Comparison of ENCODE assay signal across 18 cellular contexts in genomic region chr18:40911582-40912254, GRCh38.
DNase-seq lines count a peak whose midpoint lies in the region; ATAC-seq and TF ChIP-seq lines count a peak whose summit lies in the region.
"Had no signal": no experiment of that assay in that cellular context is flagged by ENCODE, and none has a peak within 500 bp of the region (broad histone marks: within the 10 kb centered on the region; RNA-seq: fewer than 3 reads in every experiment).

No MANE protein-coding gene starts in this region.

- H2AFZ ChIP-seq in mammary epithelial cell (ENCODE audit: low read depth, low read length), result peak overlapping the region; percentile 82
- H2AFZ ChIP-seq: PC-9 had no signal

- in situ Hi-C loops in mammary epithelial cell (cut with MboI; ENCODE audit: low sequenced_read_pairs in 2 of 2), result no loop called here

- no peaks in the 10 kb centered on the region for H3K79me2 ChIP-seq in mammary epithelial cell (ENCODE audit: insufficient read depth, low read length)

- no peak overlapping the region for H3K9ac ChIP-seq in mammary epithelial cell (ENCODE audit: insufficient read depth, low read length)

- no peaks in the 10 kb centered on the region for H3K27me3 ChIP-seq in mammary epithelial cell (ENCODE audit: insufficient read depth, low read length)
- no peaks in the 10 kb centered on the region for H3K27me3 ChIP-seq in lower lobe of right lung (ENCODE audit: low read depth)
- H3K27me3 ChIP-seq in right cardiac atrium (ENCODE audit: control insufficient read depth, insufficient read depth), result no peaks in the 10 kb centered on the region
- H3K27me3 ChIP-seq: body of pancreas, gastroesophageal sphincter had no signal

- no peaks in the 10 kb centered on the region for H3K36me3 ChIP-seq in mammary epithelial cell (ENCODE audit: insufficient read depth, low read length)
- H3K36me3 ChIP-seq in lower lobe of right lung, result no peaks in the 10 kb centered on the region
- H3K36me3 ChIP-seq: gastroesophageal sphincter, thoracic aorta had no signal

- intact Hi-C loops in mammary epithelial cell (cut with micrococcal nuclease), result no loop called here
- intact Hi-C loops in lower lobe of right lung (cut with DNase I), result no loop called here
- intact Hi-C loops in right cardiac atrium (cut with DNase I), result no loop called here

- H3K27ac ChIP-seq in mammary epithelial cell (ENCODE audit: insufficient read depth, low read depth, low read length) (peak overlapping the region; percentile 18), lower lobe of right lung (no peak overlapping the region), right cardiac atrium (ENCODE audit: low read length) (no peak overlapping the region)
- H3K27ac ChIP-seq: body of pancreas, gastroesophageal sphincter, PC-9, thoracic aorta had no signal

- DNase-seq in AG10803 (ENCODE audit: low read depth), result peak; percentile 40
- DNase-seq in M059J (ENCODE audit: low read depth), result peak; percentile 44
- peak; percentile 27 for DNase-seq in mammary epithelial cell
- DNase-seq in glomerular visceral epithelial cell (ENCODE audit: extremely low spot score), result peak; percentile 1
- DNase-seq in lower lobe of right lung, result no peak
- no peak for DNase-seq in NCI-H1048 (lab: John Stamatoyannopoulos, UW)
- no peak for DNase-seq in occipital lobe (lab: John Stamatoyannopoulos, UW)
- no peak for DNase-seq in right cardiac atrium
- DNase-seq: activated CD4-positive, alpha-beta T cell treated with anti-CD3 and anti-CD28 coated beads, Interleukin-2, amount 10 ng/mL, durations not matched to agents 7 days and 5 days; activated naive CD4-positive, alpha-beta T cell; body of pancreas; naive B cell; NCI-H1930; PC-9; retina; stimulated activated CD4-positive, alpha-beta T cell treated with anti-CD3 and anti-CD28 coated beads, Interleukin-2, amount 100 ng/mL, for 24 hours had no signal

- ATAC-seq in lower lobe of right lung, result no peak
- ATAC-seq in right cardiac atrium, result no peak
- ATAC-seq: body of pancreas, gastroesophageal sphincter had no signal

- dilution Hi-C loops in mammary epithelial cell (cut with HindIII; ENCODE audit: low sequenced_read_pairs), result no loop called here

- H3K9me3 ChIP-seq in mammary epithelial cell (replicated peaks; ENCODE audit: insufficient read depth, low read length) (no peaks in the 10 kb centered on the region), lower lobe of right lung (no peaks in the 10 kb centered on the region), right cardiac atrium (ENCODE audit: control insufficient read depth, low read length) (no peaks in the 10 kb centered on the region)
- H3K9me3 ChIP-seq: body of pancreas, gastroesophageal sphincter, thoracic aorta had no signal

- H4K20me1 ChIP-seq in mammary epithelial cell (ENCODE audit: insufficient read depth, low read length), result no peaks in the 10 kb centered on the region

- TF ChIP-seq CTCF in AG10803 (conservative IDR thresholded peaks at IDR 0.05; ENCODE audit: low read length), result no peak
- TF ChIP-seq CTCF in mammary epithelial cell (conservative IDR thresholded peaks at IDR 0.05 in 1 of 2, IDR thresholded peaks at IDR 0.05 in 1 of 2; ENCODE audit: extremely low read depth in 1 of 2, insufficient read depth in 1 of 2, low read depth in 1 of 2, low read length in 2 of 2), result no peak
- no peak for TF ChIP-seq CTCF in lower lobe of right lung (IDR thresholded peaks at IDR 0.05)

- WGBS in mammary epithelial cell (ENCODE audit: low coverage, missing lambda C conversion rate), result 68% methylated on average over 4 of the region's 4 CpGs
- 83% methylated on average over 4 of the region's 4 CpGs for WGBS in right cardiac atrium

- H3K4me1 ChIP-seq in mammary epithelial cell (ENCODE audit: insufficient read depth, low read length) (peaks cover 3% of the 10 kb centered on the region), lower lobe of right lung (no peaks in the 10 kb centered on the region), right cardiac atrium (ENCODE audit: control insufficient read depth, insufficient read depth, low read length) (no peaks in the 10 kb centered on the region)
- H3K4me1 ChIP-seq: body of pancreas had no signal

- CTCF ChIA-PET in mammary epithelial cell (lab: Charles Lee; ENCODE audit: low non-redundant PET), result no interaction called here

- no peak overlapping the region for H3K4me2 ChIP-seq in mammary epithelial cell (ENCODE audit: insufficient read depth, low read depth, low read length)
- H3K4me2 ChIP-seq: PC-9 had no signal

- no peak overlapping the region for H3K4me3 ChIP-seq in AG10803 (ENCODE audit: low read length)
- no peak overlapping the region for H3K4me3 ChIP-seq in mammary epithelial cell (replicated peaks in 1 of 3; ENCODE audit: insufficient read depth in 1 of 3, low read depth in 2 of 3, low read length in 3 of 3)
- no peak overlapping the region for H3K4me3 ChIP-seq in lower lobe of right lung
- H3K4me3 ChIP-seq in right cardiac atrium (ENCODE audit: low read length), result no peak overlapping the region
- H3K4me3 ChIP-seq: body of pancreas, gastroesophageal sphincter, PC-9, thoracic aorta had no signal

- TSS peak; percentile 46 for BruUV-seq in mammary epithelial cell (replicated peaks; lab: Mats Ljungman, UMichigan)

Comparison
In these comparisons a context has a peak if more than half of its experiments do, and no peak if none do; other contexts are left out.
1. DNase-seq: peak in AG10803 (single experiment), M059J (single experiment), mammary epithelial cell (single experiment) and glomerular visceral epithelial cell (single experiment); none in lower lobe of right lung (single experiment), NCI-H1048 (single experiment), occipital lobe (single experiment) and right cardiac atrium (0 of 3).